1 cellular context compared by ENCODE assay signal in the genomic region with DNA sequence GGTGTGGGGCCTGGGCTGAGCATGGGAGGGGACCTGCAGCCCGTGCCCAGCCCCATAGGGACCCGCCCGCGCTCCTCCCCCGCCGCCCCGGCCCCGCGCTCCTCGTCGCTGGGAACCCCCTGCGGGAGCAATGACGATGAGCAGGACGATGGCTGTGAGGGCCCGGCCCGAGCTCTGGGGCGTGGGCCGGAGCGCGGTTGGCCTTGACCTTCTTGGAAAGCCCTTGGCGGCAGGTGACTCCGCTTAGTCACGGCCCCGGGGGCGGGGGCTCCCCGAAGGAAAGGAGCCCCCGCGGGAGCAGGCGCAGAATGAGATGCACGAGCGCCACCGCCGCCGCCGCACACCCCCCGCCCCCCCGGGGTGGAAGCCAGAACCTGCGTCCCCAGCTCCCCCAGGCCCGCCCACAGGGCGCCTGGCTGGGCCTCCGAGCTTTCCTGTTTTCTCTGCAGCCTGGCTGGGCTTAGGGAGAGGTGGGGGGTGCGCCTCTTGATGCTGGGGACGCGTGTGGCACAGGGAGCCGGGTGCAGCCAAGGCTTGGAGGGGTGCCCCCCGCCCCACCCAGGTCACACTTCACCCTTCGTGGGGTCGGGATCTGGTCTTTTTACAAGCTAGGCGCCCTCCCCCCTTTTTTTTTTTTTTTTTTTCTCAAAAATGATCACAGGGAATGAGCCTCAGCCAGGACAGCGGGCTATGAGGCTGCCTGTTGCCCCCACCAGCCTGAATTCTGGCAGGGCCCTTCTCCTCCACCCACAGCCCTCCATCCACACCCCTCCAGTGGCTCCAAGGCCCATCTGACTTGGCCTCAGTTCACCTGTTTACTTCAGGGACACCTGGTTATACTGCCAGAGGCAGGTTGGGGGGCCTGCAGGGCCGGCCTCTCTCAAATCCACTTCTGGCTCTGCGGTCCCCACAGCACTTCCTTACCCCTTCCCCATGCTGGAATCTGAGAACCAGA.
TF ChIP-seq lines count a peak whose summit lies in the region.

No MANE protein-coding gene starts in this region.

TF ChIP-seq in K562, 482 proteins besides CTCF, POLR2A, EP300 and RAD21 (continued from another document and continues in another):
- TF ChIP-seq, protein P1, sequence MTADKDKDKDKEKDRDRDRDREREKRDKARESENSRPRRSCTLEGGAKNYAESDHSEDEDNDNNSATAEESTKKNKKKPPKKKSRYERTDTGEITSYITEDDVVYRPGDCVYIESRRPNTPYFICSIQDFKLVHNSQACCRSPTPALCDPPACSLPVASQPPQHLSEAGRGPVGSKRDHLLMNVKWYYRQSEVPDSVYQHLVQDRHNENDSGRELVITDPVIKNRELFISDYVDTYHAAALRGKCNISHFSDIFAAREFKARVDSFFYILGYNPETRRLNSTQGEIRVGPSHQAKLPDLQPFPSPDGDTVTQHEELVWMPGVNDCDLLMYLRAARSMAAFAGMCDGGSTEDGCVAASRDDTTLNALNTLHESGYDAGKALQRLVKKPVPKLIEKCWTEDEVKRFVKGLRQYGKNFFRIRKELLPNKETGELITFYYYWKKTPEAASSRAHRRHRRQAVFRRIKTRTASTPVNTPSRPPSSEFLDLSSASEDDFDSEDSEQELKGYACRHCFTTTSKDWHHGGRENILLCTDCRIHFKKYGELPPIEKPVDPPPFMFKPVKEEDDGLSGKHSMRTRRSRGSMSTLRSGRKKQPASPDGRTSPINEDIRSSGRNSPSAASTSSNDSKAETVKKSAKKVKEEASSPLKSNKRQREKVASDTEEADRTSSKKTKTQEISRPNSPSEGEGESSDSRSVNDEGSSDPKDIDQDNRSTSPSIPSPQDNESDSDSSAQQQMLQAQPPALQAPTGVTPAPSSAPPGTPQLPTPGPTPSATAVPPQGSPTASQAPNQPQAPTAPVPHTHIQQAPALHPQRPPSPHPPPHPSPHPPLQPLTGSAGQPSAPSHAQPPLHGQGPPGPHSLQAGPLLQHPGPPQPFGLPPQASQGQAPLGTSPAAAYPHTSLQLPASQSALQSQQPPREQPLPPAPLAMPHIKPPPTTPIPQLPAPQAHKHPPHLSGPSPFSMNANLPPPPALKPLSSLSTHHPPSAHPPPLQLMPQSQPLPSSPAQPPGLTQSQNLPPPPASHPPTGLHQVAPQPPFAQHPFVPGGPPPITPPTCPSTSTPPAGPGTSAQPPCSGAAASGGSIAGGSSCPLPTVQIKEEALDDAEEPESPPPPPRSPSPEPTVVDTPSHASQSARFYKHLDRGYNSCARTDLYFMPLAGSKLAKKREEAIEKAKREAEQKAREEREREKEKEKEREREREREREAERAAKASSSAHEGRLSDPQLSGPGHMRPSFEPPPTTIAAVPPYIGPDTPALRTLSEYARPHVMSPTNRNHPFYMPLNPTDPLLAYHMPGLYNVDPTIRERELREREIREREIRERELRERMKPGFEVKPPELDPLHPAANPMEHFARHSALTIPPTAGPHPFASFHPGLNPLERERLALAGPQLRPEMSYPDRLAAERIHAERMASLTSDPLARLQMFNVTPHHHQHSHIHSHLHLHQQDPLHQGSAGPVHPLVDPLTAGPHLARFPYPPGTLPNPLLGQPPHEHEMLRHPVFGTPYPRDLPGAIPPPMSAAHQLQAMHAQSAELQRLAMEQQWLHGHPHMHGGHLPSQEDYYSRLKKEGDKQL (CRISPR knock-in tag; IDR thresholded peaks at IDR 0.05; ENCODE audit: borderline replicate concordance), result no peak
- no peak for TF ChIP-seq SIX5 (IDR thresholded peaks at IDR 0.05; ENCODE audit: borderline replicate concordance in 1 of 2, insufficient read depth in 1 of 2, low read depth in 1 of 2, low read length in 2 of 2)
- no peak for TF ChIP-seq SMARCB1 (IDR thresholded peaks at IDR 0.05; ENCODE audit: insufficient read length, low read depth)
- TF ChIP-seq, protein P2, sequence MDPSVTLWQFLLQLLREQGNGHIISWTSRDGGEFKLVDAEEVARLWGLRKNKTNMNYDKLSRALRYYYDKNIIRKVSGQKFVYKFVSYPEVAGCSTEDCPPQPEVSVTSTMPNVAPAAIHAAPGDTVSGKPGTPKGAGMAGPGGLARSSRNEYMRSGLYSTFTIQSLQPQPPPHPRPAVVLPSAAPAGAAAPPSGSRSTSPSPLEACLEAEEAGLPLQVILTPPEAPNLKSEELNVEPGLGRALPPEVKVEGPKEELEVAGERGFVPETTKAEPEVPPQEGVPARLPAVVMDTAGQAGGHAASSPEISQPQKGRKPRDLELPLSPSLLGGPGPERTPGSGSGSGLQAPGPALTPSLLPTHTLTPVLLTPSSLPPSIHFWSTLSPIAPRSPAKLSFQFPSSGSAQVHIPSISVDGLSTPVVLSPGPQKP (CRISPR knock-in tag; IDR thresholded peaks at IDR 0.05), result no peak
- TF ChIP-seq, protein P3, sequence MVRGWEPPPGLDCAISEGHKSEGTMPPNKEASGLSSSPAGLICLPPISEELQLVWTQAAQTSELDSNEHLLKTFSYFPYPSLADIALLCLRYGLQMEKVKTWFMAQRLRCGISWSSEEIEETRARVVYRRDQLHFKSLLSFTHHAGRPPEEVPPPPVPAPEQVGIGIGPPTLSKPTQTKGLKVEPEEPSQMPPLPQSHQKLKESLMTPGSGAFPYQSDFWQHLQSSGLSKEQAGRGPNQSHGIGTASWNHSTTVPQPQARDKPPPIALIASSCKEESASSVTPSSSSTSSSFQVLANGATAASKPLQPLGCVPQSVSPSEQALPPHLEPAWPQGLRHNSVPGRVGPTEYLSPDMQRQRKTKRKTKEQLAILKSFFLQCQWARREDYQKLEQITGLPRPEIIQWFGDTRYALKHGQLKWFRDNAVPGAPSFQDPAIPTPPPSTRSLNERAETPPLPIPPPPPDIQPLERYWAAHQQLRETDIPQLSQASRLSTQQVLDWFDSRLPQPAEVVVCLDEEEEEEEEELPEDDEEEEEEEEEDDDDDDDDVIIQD (CRISPR knock-in tag; IDR thresholded peaks at IDR 0.05), result no peak
- TF ChIP-seq LCOR (CRISPR knock-in tag; IDR thresholded peaks at IDR 0.05), result no peak
- no peak for TF ChIP-seq ZNF217 (CRISPR knock-in tag; IDR thresholded peaks at IDR 0.05)
- TF ChIP-seq FOS (IDR thresholded peaks at IDR 0.05; ENCODE audit: extremely low read depth, insufficient read length), result no peak
- TF ChIP-seq MTA3 (IDR thresholded peaks at IDR 0.05; ENCODE audit: borderline replicate concordance), result 0 out of 2 replicates have a peak, but pooled peaks have one; percentile 47
- TF ChIP-seq, protein P4, sequence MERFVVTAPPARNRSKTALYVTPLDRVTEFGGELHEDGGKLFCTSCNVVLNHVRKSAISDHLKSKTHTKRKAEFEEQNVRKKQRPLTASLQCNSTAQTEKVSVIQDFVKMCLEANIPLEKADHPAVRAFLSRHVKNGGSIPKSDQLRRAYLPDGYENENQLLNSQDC (CRISPR knock-in tag; IDR thresholded peaks at IDR 0.05), result no peak
- no peak for TF ChIP-seq NFE2L1 (tag; IDR thresholded peaks at IDR 0.05; ENCODE audit: borderline replicate concordance, low read depth)
- TF ChIP-seq, protein P5, sequence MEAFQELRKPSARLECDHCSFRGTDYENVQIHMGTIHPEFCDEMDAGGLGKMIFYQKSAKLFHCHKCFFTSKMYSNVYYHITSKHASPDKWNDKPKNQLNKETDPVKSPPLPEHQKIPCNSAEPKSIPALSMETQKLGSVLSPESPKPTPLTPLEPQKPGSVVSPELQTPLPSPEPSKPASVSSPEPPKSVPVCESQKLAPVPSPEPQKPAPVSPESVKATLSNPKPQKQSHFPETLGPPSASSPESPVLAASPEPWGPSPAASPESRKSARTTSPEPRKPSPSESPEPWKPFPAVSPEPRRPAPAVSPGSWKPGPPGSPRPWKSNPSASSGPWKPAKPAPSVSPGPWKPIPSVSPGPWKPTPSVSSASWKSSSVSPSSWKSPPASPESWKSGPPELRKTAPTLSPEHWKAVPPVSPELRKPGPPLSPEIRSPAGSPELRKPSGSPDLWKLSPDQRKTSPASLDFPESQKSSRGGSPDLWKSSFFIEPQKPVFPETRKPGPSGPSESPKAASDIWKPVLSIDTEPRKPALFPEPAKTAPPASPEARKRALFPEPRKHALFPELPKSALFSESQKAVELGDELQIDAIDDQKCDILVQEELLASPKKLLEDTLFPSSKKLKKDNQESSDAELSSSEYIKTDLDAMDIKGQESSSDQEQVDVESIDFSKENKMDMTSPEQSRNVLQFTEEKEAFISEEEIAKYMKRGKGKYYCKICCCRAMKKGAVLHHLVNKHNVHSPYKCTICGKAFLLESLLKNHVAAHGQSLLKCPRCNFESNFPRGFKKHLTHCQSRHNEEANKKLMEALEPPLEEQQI (IDR thresholded peaks at IDR 0.05), result no peak
- TF ChIP-seq HEY1 (CRISPR knock-in tag; IDR thresholded peaks at IDR 0.05; ENCODE audit: borderline replicate concordance), result no peak
- no peak for TF ChIP-seq CBX8 (IDR thresholded peaks at IDR 0.05; ENCODE audit: borderline replicate concordance, extremely low read depth, low read depth, low read length, poor library complexity, severe bottlenecking)
- no peak for TF ChIP-seq ZNF239 (CRISPR knock-in tag; IDR thresholded peaks at IDR 0.05)
- peak; percentile 47; the same call in 1 of the 2 replicates for TF ChIP-seq EP400 (IDR thresholded peaks at IDR 0.05)
- TF ChIP-seq ZNF282 (CRISPR knock-in tag; IDR thresholded peaks at IDR 0.05), result no peak
- TF ChIP-seq CBX5 (IDR thresholded peaks at IDR 0.05; ENCODE audit: borderline replicate concordance, low read depth), result no peak
- TF ChIP-seq HSF4 (CRISPR knock-in tag; IDR thresholded peaks at IDR 0.05; ENCODE audit: borderline replicate concordance), result no peak
- no peak for TF ChIP-seq SPI1 (IDR thresholded peaks at IDR 0.05; ENCODE audit: borderline replicate concordance, low read depth, low read length)
- TF ChIP-seq, protein P6, sequence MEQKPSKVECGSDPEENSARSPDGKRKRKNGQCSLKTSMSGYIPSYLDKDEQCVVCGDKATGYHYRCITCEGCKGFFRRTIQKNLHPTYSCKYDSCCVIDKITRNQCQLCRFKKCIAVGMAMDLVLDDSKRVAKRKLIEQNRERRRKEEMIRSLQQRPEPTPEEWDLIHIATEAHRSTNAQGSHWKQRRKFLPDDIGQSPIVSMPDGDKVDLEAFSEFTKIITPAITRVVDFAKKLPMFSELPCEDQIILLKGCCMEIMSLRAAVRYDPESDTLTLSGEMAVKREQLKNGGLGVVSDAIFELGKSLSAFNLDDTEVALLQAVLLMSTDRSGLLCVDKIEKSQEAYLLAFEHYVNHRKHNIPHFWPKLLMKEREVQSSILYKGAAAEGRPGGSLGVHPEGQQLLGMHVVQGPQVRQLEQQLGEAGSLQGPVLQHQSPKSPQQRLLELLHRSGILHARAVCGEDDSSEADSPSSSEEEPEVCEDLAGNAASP (IDR thresholded peaks at IDR 0.05), result no peak
- TF ChIP-seq RFX7 (CRISPR knock-in tag; IDR thresholded peaks at IDR 0.05), result no peak
- no peak for TF ChIP-seq ZFP30 (CRISPR knock-in tag; IDR thresholded peaks at IDR 0.05; ENCODE audit: borderline replicate concordance)
- TF ChIP-seq FOXK1 (CRISPR knock-in tag; IDR thresholded peaks at IDR 0.05; ENCODE audit: borderline replicate concordance), result no peak
- TF ChIP-seq ZNF780A (CRISPR knock-in tag; IDR thresholded peaks at IDR 0.05), result no peak
- no peak for TF ChIP-seq HNRNPK (IDR thresholded peaks at IDR 0.05; ENCODE audit: low read depth, low read length, poor library complexity, severe bottlenecking)
- no peak for TF ChIP-seq RFX1 (IDR thresholded peaks at IDR 0.05)
- no peak for TF ChIP-seq FIP1L1 (IDR thresholded peaks at IDR 0.05; ENCODE audit: low read depth, low read length, poor library complexity, severe bottlenecking)
- no peak for TF ChIP-seq SIN3B (IDR thresholded peaks at IDR 0.05; ENCODE audit: low read depth)
- TF ChIP-seq ZKSCAN3 (CRISPR knock-in tag; IDR thresholded peaks at IDR 0.05), result no peak
- TF ChIP-seq, protein P7, sequence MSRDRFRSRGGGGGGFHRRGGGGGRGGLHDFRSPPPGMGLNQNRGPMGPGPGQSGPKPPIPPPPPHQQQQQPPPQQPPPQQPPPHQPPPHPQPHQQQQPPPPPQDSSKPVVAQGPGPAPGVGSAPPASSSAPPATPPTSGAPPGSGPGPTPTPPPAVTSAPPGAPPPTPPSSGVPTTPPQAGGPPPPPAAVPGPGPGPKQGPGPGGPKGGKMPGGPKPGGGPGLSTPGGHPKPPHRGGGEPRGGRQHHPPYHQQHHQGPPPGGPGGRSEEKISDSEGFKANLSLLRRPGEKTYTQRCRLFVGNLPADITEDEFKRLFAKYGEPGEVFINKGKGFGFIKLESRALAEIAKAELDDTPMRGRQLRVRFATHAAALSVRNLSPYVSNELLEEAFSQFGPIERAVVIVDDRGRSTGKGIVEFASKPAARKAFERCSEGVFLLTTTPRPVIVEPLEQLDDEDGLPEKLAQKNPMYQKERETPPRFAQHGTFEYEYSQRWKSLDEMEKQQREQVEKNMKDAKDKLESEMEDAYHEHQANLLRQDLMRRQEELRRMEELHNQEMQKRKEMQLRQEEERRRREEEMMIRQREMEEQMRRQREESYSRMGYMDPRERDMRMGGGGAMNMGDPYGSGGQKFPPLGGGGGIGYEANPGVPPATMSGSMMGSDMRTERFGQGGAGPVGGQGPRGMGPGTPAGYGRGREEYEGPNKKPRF (IDR thresholded peaks at IDR 0.05; ENCODE audit: low read depth, low read length), result no peak
- no peak for TF ChIP-seq ZNF24 (IDR thresholded peaks at IDR 0.05)
- TF ChIP-seq JUN (IDR thresholded peaks at IDR 0.05; ENCODE audit: borderline replicate concordance, low read depth, low read length), result peak; percentile 56; the same call in 1 of the 2 replicates
- no peak for TF ChIP-seq JUN (CRISPR knock-in tag; IDR thresholded peaks at IDR 0.05; ENCODE audit: borderline replicate concordance)
- TF ChIP-seq, protein P8, sequence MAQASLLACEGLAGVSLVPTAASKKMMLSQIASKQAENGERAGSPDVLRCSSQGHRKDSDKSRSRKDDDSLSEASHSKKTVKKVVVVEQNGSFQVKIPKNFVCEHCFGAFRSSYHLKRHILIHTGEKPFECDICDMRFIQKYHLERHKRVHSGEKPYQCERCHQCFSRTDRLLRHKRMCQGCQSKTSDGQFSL (CRISPR knock-in tag; IDR thresholded peaks at IDR 0.05), result peak; percentile 54; the same call in 1 of the 2 replicates
- TF ChIP-seq, protein P8 (tag; IDR thresholded peaks at IDR 0.05), result peak in 1 of 2 experiments; percentile 53; a peak in 1 of 4 replicates
- no peak for TF ChIP-seq SRF (CRISPR knock-in tag; IDR thresholded peaks at IDR 0.05)
- no peak for TF ChIP-seq DNMT1 (IDR thresholded peaks at IDR 0.05)
- no peak for TF ChIP-seq ZNF197 (CRISPR knock-in tag; IDR thresholded peaks at IDR 0.05; ENCODE audit: low read depth)
- peak; percentile 10; the same call in 1 of the 2 replicates for TF ChIP-seq TCF3 (CRISPR knock-in tag; IDR thresholded peaks at IDR 0.05)
- TF ChIP-seq, protein P9, sequence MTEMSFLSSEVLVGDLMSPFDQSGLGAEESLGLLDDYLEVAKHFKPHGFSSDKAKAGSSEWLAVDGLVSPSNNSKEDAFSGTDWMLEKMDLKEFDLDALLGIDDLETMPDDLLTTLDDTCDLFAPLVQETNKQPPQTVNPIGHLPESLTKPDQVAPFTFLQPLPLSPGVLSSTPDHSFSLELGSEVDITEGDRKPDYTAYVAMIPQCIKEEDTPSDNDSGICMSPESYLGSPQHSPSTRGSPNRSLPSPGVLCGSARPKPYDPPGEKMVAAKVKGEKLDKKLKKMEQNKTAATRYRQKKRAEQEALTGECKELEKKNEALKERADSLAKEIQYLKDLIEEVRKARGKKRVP (CRISPR knock-in tag; IDR thresholded peaks at IDR 0.05), result no peak
- TF ChIP-seq ZNF384 (IDR thresholded peaks at IDR 0.05; ENCODE audit: low read depth, low read length), result peak; percentile 52; the same call in 1 of the 2 replicates
- TF ChIP-seq RAD51 (IDR thresholded peaks at IDR 0.05; ENCODE audit: borderline replicate concordance, low read depth), result no peak
- no peak for TF ChIP-seq PYGO2 (tag; IDR thresholded peaks at IDR 0.05)
- TF ChIP-seq ZNF445 (CRISPR knock-in tag; IDR thresholded peaks at IDR 0.05; ENCODE audit: low read depth), result no peak
